Comparison of ENCODE assay signal across 35 cellular contexts in genomic region chr7:106589495-106589879, GRCh38.
"Had no signal": no experiment of that assay in that cellular context is flagged by ENCODE, and none has a peak within 500 bp of the region (broad histone marks: within the 10 kb centered on the region; RNA-seq: fewer than 3 reads in every experiment).

No MANE protein-coding gene starts in this region.

- H3K4me1 ChIP-seq: adrenal gland, breast epithelium, Peyer's patch had no signal

- H3K4me3 ChIP-seq: adrenal gland, body of pancreas, breast epithelium, Peyer's patch had no signal

- H3K4me1 Mint-ChIP-seq: activated B cell treated with CpG ODN at 0.5 μM for 24 hours, T-cell had no signal

- H3K4me2 ChIP-seq: KMS-11 had no signal

- H3K4me3 Mint-ChIP-seq: activated B cell treated with CpG ODN at 0.5 μM for 24 hours; activated CD4-positive, alpha-beta memory T cell treated with anti-CD3 and anti-CD28 coated beads for 36 hours; activated naive CD4-positive, alpha-beta T cell treated with anti-CD3 and anti-CD28 coated beads for 36 hours; activated T-cell treated with anti-CD3 and anti-CD28 coated beads, Interleukin-2, amount 50 U/mL, for 4 hours; activated T-helper 1 cell treated with anti-CD3 and anti-CD28 coated beads, Interleukin-12 subunit alpha, Interleukin-12 subunit beta, Interleukin-2, Interleukin-4 antibody, amounts not matched to agents 30 ng/mL and 10 ng/mL and 1 ng/mL, durations not matched to agents 14 hours and 24 hours and 36 hours; T-cell had no signal

- H3K9me3 ChIP-seq: adrenal gland, body of pancreas, breast epithelium, Peyer's patch had no signal

- H3K9me3 Mint-ChIP-seq: activated B cell treated with CpG ODN at 0.5 μM for 24 hours; activated CD4-positive, alpha-beta memory T cell treated with anti-CD3 and anti-CD28 coated beads for 36 hours; activated naive CD4-positive, alpha-beta T cell treated with anti-CD3 and anti-CD28 coated beads for 36 hours; activated T-cell treated with anti-CD3 and anti-CD28 coated beads, Interleukin-2, amount 50 U/mL, for 4 hours; T-cell had no signal

- H3K27ac ChIP-seq: adrenal gland, body of pancreas, breast epithelium, KMS-11, Peyer's patch, RWPE1, VCaP had no signal

- H3K36me3 ChIP-seq: adrenal gland, breast epithelium, Peyer's patch had no signal

- H3K27me3 ChIP-seq: adrenal gland, body of pancreas, breast epithelium, Peyer's patch had no signal

- FAIRE-seq: astrocyte had no signal

- ATAC-seq: activated naive CD4-positive, alpha-beta T cell treated with anti-CD3 and anti-CD28 coated beads, Interleukin-2, amount 50 U/mL, for 72 hours; activated T-cell treated with anti-CD3 and anti-CD28 coated beads, Interleukin-2, amount 50 U/mL, for 4 hours; body of pancreas; PC-3; Right ventricle myocardium inferior; SK-N-SH treated with all-trans-retinoic acid at 6 μM for 48 hours; T-cell had no signal

- H3K9ac ChIP-seq: KMS-11 had no signal

- H3K27ac Mint-ChIP-seq: activated B cell treated with CpG ODN at 0.5 μM for 24 hours; activated CD4-positive, alpha-beta memory T cell treated with anti-CD3 and anti-CD28 coated beads for 36 hours; activated naive CD4-positive, alpha-beta T cell treated with anti-CD3 and anti-CD28 coated beads for 36 hours; activated naive CD4-positive, alpha-beta T cell treated with anti-CD3 and anti-CD28 coated beads, Interleukin-2, amount 50 U/mL, for 72 hours; activated T-helper 1 cell treated with anti-CD3 and anti-CD28 coated beads, Interleukin-12 subunit alpha, Interleukin-12 subunit beta, Interleukin-2, Interleukin-4 antibody, amounts not matched to agents 30 ng/mL and 10 ng/mL and 1 ng/mL, durations not matched to agents 14 hours and 24 hours and 36 hours; T-cell had no signal

- DNase-seq: activated B cell treated with CpG ODN at 0.5 μM for 24 hours; activated CD4-positive, alpha-beta memory T cell treated with anti-CD3 and anti-CD28 coated beads for 36 hours; activated CD4-positive, alpha-beta T cell treated with anti-CD3 and anti-CD28 coated beads for 4 hours; activated CD4-positive, alpha-beta T cell treated with anti-CD3 and anti-CD28 coated beads, Interleukin-2, amount 50 U/mL, for 1 hour; activated CD4-positive, CD25-positive, alpha-beta regulatory T cell treated with anti-CD3 and anti-CD28 coated beads, Interleukin-2, amount 50 U/mL, for 72 hours; activated CD8-positive, alpha-beta memory T cell treated with anti-CD3 and anti-CD28 coated beads, Interleukin-2, amount 50 U/mL, for 4 hours; activated gamma-delta T cell treated with Interleukin-2 at 50 U/mL for 16 hours; activated naive CD4-positive, alpha-beta T cell treated with anti-CD3 and anti-CD28 coated beads for 36 hours; activated T-cell treated with anti-CD3 and anti-CD28 coated beads for 4 hours; activated T-cell treated with anti-CD3 and anti-CD28 coated beads, Interleukin-2, amount 50 U/mL, for 4 hours; adrenal gland; body of pancreas; NCI-H1105 treated with DMSO at 0.1 percent for 48 hours; NCI-H187; NCI-H2029 treated with DMSO at 0.1 percent for 48 hours; NCI-H2107; NCI-H2171; NCI-H510A; NCI-H748 treated with DMSO at 0.1 percent for 48 hours; NK-92 treated with Interleukin-12 subunit alpha and Interleukin-12 subunit beta, amount 100 ng/mL, for 24 hours; PC-3; Peyer's patch; SIG-M5; T-cell; T-helper 2 cell; T-helper 9 cell had no signal

- H3K36me3 Mint-ChIP-seq: activated CD4-positive, alpha-beta memory T cell treated with anti-CD3 and anti-CD28 coated beads for 36 hours had no signal
